8 cellular contexts compared by ENCODE assay signal in genomic region chr2:169585673-169586072, GRCh38. TPM values are rescaled to one million over a fixed set of nuclear protein-coding genes. Genes with fewer than 3 reads are reported as not detected.
A peak's percentile ranks its signal among the peaks of the same experiment; 100 is the strongest.
DNase-seq lines count a peak whose midpoint lies in the region; ATAC-seq, FAIRE-seq and TF ChIP-seq lines count a peak whose summit lies in the region.

No MANE protein-coding gene starts in this region.

- no peaks in the 10 kb centered on the region for H3K36me3 ChIP-seq in esophagus squamous epithelium

- no peak for TF ChIP-seq POLR2A in esophagus squamous epithelium (IDR thresholded peaks at IDR 0.05)
- no peak for TF ChIP-seq POLR2A in GM12892 (IDR thresholded peaks at IDR 0.05; ENCODE audit: low read depth, low read length)

- DNase-seq in GM04503 (ENCODE audit: low read depth) (peak; percentile 1), RKO (ENCODE audit: low spot score) (peak; percentile 20), esophagus squamous epithelium (lab: John Stamatoyannopoulos, UW) (no peak), progenitor cell of endocrine pancreas (ENCODE audit: low spot score, unreplicated experiment) (no peak), GM12892 (ENCODE audit: insufficient read length) (no peak), frontal cortex (ENCODE audit: low spot score in 2 of 2) (no peak)
- DNase-seq in stimulated activated CD4-positive, alpha-beta T cell treated with anti-CD3 and anti-CD28 coated beads, Interleukin-1b, Interleukin-23, amount 100 ng/mL, for 48 hours, result no peak

- no peaks in the 10 kb centered on the region for H3K27me3 Mint-ChIP-seq in progenitor cell of endocrine pancreas

- 4 to 8% methylated on average over 7 of the region's 7 CpGs for WGBS in esophagus squamous epithelium, 2 donors

- H3K9me3 Mint-ChIP-seq in progenitor cell of endocrine pancreas (ENCODE audit: low read depth), result peaks cover 4% of the 10 kb centered on the region

- TF ChIP-seq CTCF in esophagus squamous epithelium (IDR thresholded peaks at IDR 0.05) (no peak), progenitor cell of endocrine pancreas (IDR thresholded peaks at IDR 0.05; ENCODE audit: unreplicated experiment) (no peak)

- H3K4me3 Mint-ChIP-seq in progenitor cell of endocrine pancreas (ENCODE audit: low read depth), result peak overlapping the region; percentile 99

- H3K9me3 ChIP-seq in esophagus squamous epithelium, result no peaks in the 10 kb centered on the region

- H3K4me3 ChIP-seq in esophagus squamous epithelium, result peak overlapping the region; percentile 62 to 94 (median 87)

- peaks cover 13% of the 10 kb centered on the region for H3K4me1 Mint-ChIP-seq in progenitor cell of endocrine pancreas (ENCODE audit: low read depth)

- no peak for ATAC-seq in GM18517 (IDR thresholded peaks at IDR 0.05; ENCODE audit: unreplicated experiment)

- H3K27ac Mint-ChIP-seq in progenitor cell of endocrine pancreas, result peak overlapping the region; percentile 99

- no peaks in the 10 kb centered on the region for H3K27me3 ChIP-seq in esophagus squamous epithelium

- H3K27ac ChIP-seq in esophagus squamous epithelium, result peak overlapping the region; percentile 93 to 99 (median 97)

- FAIRE-seq in GM12892 (lab: Jason Lieb, UNC) (no peak), frontal cortex (lab: Jason Lieb, UNC) (no peak)

- H3K4me1 ChIP-seq in esophagus squamous epithelium, result peaks cover 9 to 37% (median 22%) of the 10 kb centered on the region in 3 donors

- intact Hi-C loops in esophagus squamous epithelium (cut with DNase I), result no loop called here

- H3K36me3 Mint-ChIP-seq in progenitor cell of endocrine pancreas (ENCODE audit: insufficient read depth), result peaks cover 8% of the 10 kb centered on the region

RNA-seq across cellular contexts. Expression of gene PPIG, which starts 1.5 kb away (rescaled TPM):
- total RNA-seq in esophagus squamous epithelium (10 to 100 TPM; 17.6 to 32.8 (median 28.8) TPM), progenitor cell of endocrine pancreas (62.1 and 66.5 TPM in 2 replicates), frontal cortex (43.6 TPM)
- 64.9 TPM for polyA plus RNA-seq in GM12892 (2012; ENCODE audit: missing spikeins)

RNA-seq across cellular contexts. Expression of gene FASTKD1, which starts 12.0 kb away (rescaled TPM):
- 10 to 100 TPM; 15.8 to 36.7 (median 25.9) TPM for total RNA-seq in esophagus squamous epithelium
- total RNA-seq in progenitor cell of endocrine pancreas, result 45.7 and 46.4 TPM in 2 replicates
- 64.3 TPM for polyA plus RNA-seq in GM12892 (2012; ENCODE audit: missing spikeins)
- total RNA-seq in frontal cortex, result 110 TPM

Comparison
In these comparisons a context has a peak if more than half of its experiments do, and no peak if none do; other contexts are left out.
1. DNase-seq: peak in GM04503 (single experiment) and RKO (single experiment); none in esophagus squamous epithelium (single experiment), progenitor cell of endocrine pancreas (single experiment), GM12892 (single experiment), frontal cortex (0 of 2) and stimulated activated CD4-positive, alpha-beta T cell treated with anti-CD3 and anti-CD28 coated beads, Interleukin-1b, Interleukin-23, amount 100 ng/mL, for 48 hours (single experiment).